In the genomic region with DNA sequence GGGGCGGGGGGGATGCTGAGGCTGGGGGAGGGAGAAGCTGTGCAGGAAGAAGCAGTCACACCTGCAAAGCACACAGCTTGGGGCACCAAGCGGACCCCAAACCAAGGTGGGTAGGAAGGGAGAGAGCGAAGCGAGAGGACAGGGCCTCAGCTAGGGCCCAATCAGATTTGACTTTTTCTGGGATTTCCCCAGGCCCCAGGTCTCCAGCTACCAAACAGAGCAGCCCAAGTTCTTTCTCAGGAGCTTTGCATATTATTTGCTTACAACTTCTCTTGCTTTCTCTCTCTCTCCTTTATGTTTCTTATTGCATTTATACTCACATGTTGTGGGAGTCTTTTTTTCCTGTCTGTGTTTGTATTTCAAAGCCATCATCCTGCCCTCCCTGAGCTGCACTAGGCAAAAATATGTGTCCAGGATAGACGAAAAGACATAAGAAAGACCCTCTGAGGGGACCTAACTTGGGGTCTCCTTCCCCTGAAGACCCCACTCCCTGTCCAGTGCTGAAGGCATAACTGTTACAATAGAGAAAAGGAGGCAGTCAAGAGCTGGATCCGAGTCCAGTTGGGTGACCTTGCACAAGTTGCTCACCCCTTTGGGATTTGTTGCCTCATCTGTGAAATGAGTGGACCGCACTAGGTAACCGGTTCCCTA, we compare ENCODE assay signal across 8 cellular contexts. TPM values are rescaled to one million over a fixed set of nuclear protein-coding genes. Genes with fewer than 3 reads are reported as not detected.
A peak's percentile ranks its signal among the peaks of the same experiment; 100 is the strongest.
DNase-seq lines count a peak whose midpoint lies in the region; ATAC-seq and TF ChIP-seq lines count a peak whose summit lies in the region.

No MANE protein-coding gene starts in this region.

- ATAC-seq in HG02610 (IDR thresholded peaks at IDR 0.05; ENCODE audit: unreplicated experiment) (peak; percentile 34), esophagus mucosa (no peak)

- H3K4me3 ChIP-seq in Peyer's patch, result no peak overlapping the region

- H3K27me3 ChIP-seq in Peyer's patch, result no peaks in the 10 kb centered on the region

- no peak for TF ChIP-seq POLR2A in Peyer's patch (IDR thresholded peaks at IDR 0.05)

- H3K27ac ChIP-seq in Peyer's patch, result peak overlapping the region in 2 of 4 donors; percentile 80 to 82

- no peaks in the 10 kb centered on the region for H3K9me3 ChIP-seq in Peyer's patch

- no peak for TF ChIP-seq CTCF in Peyer's patch (IDR thresholded peaks at IDR 0.05)

- peak; percentile 49 for DNase-seq in activated CD4-positive, alpha-beta T cell treated with anti-CD3 and anti-CD28 coated beads for 48 hours
- DNase-seq in activated CD4-positive, alpha-beta T cell treated with anti-CD3 and anti-CD28 coated beads, Interleukin-2, amount 50 U/mL, for 4 hours, result no peak
- DNase-seq in Peyer's patch (peak in 2 of 3 donors; percentile 50 to 54), glomerular visceral epithelial cell (ENCODE audit: extremely low spot score) (no peak), COLO829 (ENCODE audit: low spot score) (no peak)
- DNase-seq in stimulated activated CD8-positive, alpha-beta memory T cell treated with anti-CD3 and anti-CD28 coated beads, Interleukin-4, amount 100 ng/mL, for 48 hours, result peak; percentile 48

- H3K36me3 ChIP-seq in Peyer's patch, result no peaks in the 10 kb centered on the region

- H3K4me1 ChIP-seq in Peyer's patch, result peaks cover 8 to 23% (median 21%) of the 10 kb centered on the region in 4 donors

RNA-seq across cellular contexts. Expression of gene SMNDC1, which starts 50.6 kb away (rescaled TPM):
- total RNA-seq in Peyer's patch (10 to 100 TPM; 10.5 to 40.4 (median 17.5) TPM), esophagus mucosa (19.2 TPM)

Comparison
In these comparisons a context has a peak if more than half of its experiments do, and no peak if none do; other contexts are left out.
1. DNase-seq: peak in activated CD4-positive, alpha-beta T cell treated with anti-CD3 and anti-CD28 coated beads for 48 hours (single experiment), Peyer's patch (2 of 3) and stimulated activated CD8-positive, alpha-beta memory T cell treated with anti-CD3 and anti-CD28 coated beads, Interleukin-4, amount 100 ng/mL, for 48 hours (single experiment); none in activated CD4-positive, alpha-beta T cell treated with anti-CD3 and anti-CD28 coated beads, Interleukin-2, amount 50 U/mL, for 4 hours (0 of 2), glomerular visceral epithelial cell (single experiment) and COLO829 (single experiment).